8 cellular contexts compared by ENCODE assay signal in the genomic region with DNA sequence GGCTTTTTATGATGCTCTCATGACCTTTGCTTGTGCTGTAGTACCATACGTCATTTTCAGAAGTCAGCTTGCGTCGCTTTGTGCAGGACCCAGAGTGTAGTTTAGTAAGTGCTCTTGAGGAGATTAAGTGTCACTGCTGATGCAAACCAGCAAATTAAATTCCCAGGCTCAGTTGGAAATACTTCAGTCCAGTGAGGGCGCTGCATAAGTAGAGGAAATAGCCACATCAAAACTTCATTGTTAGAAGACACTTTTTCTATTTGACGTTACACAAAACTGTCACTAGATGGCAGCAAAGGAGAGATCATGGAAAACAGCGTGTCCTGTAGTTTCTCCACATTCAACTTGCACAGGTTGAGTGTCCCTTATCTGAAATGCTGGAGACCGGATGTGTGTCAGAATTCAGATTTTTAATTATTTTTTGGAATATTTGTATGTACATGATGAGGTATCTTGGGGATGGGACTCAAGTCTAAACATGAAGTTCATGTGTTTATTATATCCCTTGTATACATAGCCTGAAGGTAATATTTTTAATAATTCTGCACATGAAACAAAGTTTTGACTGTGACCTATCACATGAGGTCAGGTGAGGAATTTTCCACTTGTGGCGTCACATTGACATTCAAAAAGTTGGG. TPM values are rescaled to one million over a fixed set of nuclear protein-coding genes. Genes with fewer than 3 reads are reported as not detected.
DNase-seq lines count a peak whose midpoint lies in the region; ATAC-seq and TF ChIP-seq lines count a peak whose summit lies in the region.

No MANE protein-coding gene starts in this region.

- no peak for TF ChIP-seq POLR2A in sigmoid colon (IDR thresholded peaks at IDR 0.05)

- H3K27me3 ChIP-seq in adipocyte (replicated peaks; ENCODE audit: control insufficient read depth, insufficient read depth, low read length) (no peaks in the 10 kb centered on the region), left ventricle myocardium inferior (ENCODE audit: low read depth) (no peaks in the 10 kb centered on the region), sigmoid colon (no peaks in the 10 kb centered on the region)

- DNase-seq in DMS79 treated with DMSO at 0.1 percent for 48 hours (lab: John Stamatoyannopoulos, UW) (peak; percentile 55), NCI-H524 (lab: John Stamatoyannopoulos, UW) (peak; percentile 64 to 88), adipocyte (ENCODE audit: low read depth) (peak; percentile 95), left ventricle myocardium inferior (no peak), sigmoid colon (peak; percentile 64), occipital lobe (lab: John Stamatoyannopoulos, UW) (no peak)

- H3K36me3 ChIP-seq in adipocyte (ENCODE audit: control insufficient read depth, insufficient read depth, low read length, severe bottlenecking): peaks cover 17% of the 10 kb centered on the region
- peaks cover 19% of the 10 kb centered on the region for H3K36me3 ChIP-seq in left ventricle myocardium inferior
- H3K36me3 ChIP-seq in sigmoid colon: peaks cover 0 to 18% (median 3%) of the 10 kb centered on the region in 4 donors

- ATAC-seq in GM19463 (IDR thresholded peaks at IDR 0.05; ENCODE audit: unreplicated experiment) (peak; percentile 81), HG03521 (IDR thresholded peaks at IDR 0.05; ENCODE audit: unreplicated experiment) (peak; percentile 51)

- TF ChIP-seq EP300 in sigmoid colon (IDR thresholded peaks at IDR 0.05): no peak

- 3 to 15% methylated on average over 8 of the region's 8 CpGs for WGBS in sigmoid colon, 2 donors

- H3K9me3 ChIP-seq in adipocyte (ENCODE audit: control insufficient read depth, low read length) (peaks cover 6% of the 10 kb centered on the region), left ventricle myocardium inferior (replicated peaks) (peaks cover 3% of the 10 kb centered on the region), sigmoid colon (no peaks in the 10 kb centered on the region)

- intact Hi-C loops in left ventricle myocardium inferior (cut with micrococcal nuclease): no loop called here
- intact Hi-C loops in sigmoid colon (cut with DNase I): loop anchor here (5.0 to 10.0 kb wide), 3 partner anchors 456 to 1334 kb away; partner anchors contain the start of gene ZFAND4

- TF ChIP-seq CTCF in left ventricle myocardium inferior (IDR thresholded peaks at IDR 0.05; ENCODE audit: borderline replicate concordance) (peak; percentile 86), sigmoid colon (IDR thresholded peaks at IDR 0.05) (peak in 3 of 4 experiments; percentile 56 to 70 (median 69))

- peak overlapping the region; percentile 22 for H3K27ac ChIP-seq in left ventricle myocardium inferior (replicated peaks)
- peak overlapping the region in 2 of 4 donors; percentile 15 for H3K27ac ChIP-seq in sigmoid colon

- H3K4me3 ChIP-seq in adipocyte (ENCODE audit: low read length) (peak overlapping the region; percentile 30), left ventricle myocardium inferior (no peak overlapping the region), sigmoid colon (no peak overlapping the region)

- H3K9ac ChIP-seq in adipocyte (ENCODE audit: low read length): peak overlapping the region; percentile 26

- H3K4me1 ChIP-seq in adipocyte (ENCODE audit: control insufficient read depth, insufficient read depth, low read length): peaks cover 4% of the 10 kb centered on the region
- peaks cover 29% of the 10 kb centered on the region for H3K4me1 ChIP-seq in left ventricle myocardium inferior
- H3K4me1 ChIP-seq in sigmoid colon: peaks cover 0 to 12% (median 3%) of the 10 kb centered on the region in 4 donors

RNA-seq across cellular contexts. Expression of gene ZNF22, which starts 7.9 kb away (rescaled TPM):
- 14.2 TPM for total RNA-seq in left ventricle myocardium inferior
- total RNA-seq in sigmoid colon: 10 to 100 TPM; 18.3 to 29.9 (median 24.0) TPM
- polyA plus RNA-seq in sigmoid colon: 10 to 100 TPM; 12.9 to 16.8 (median 13.5) TPM
- 48.8 TPM for total RNA-seq in occipital lobe

RNA-seq across cellular contexts. Expression of gene DEPP1, which starts 30.0 kb away (rescaled TPM):
- 27.5 TPM for total RNA-seq in left ventricle myocardium inferior
- total RNA-seq in sigmoid colon: 100 to 1,000 TPM in 1 of 4 donors, 10 to 100 TPM in 3; 47.8 to 294 (median 54.7) TPM
- polyA plus RNA-seq in sigmoid colon: 10 to 100 TPM; 16.0 to 58.3 (median 53.6) TPM
- total RNA-seq in occipital lobe: 3.1 TPM

RNA-seq across cellular contexts. Expression of gene RASSF4, which starts 49.0 kb away (rescaled TPM):
- total RNA-seq in left ventricle myocardium inferior: 103 TPM
- 10 to 100 TPM; 23.2 to 61.7 (median 45.2) TPM for total RNA-seq in sigmoid colon
- polyA plus RNA-seq in sigmoid colon: 10 to 100 TPM in 2 of 3 donors, 1 to 10 TPM in 1; 7.8 to 23.2 (median 13.6) TPM
- total RNA-seq in occipital lobe: 7.2 TPM

Comparison
In these comparisons a context has a peak if more than half of its experiments do, and no peak if none do; other contexts are left out.
1. DNase-seq: peak in DMS79 treated with DMSO at 0.1 percent for 48 hours (single experiment), NCI-H524 (2 of 2), adipocyte (single experiment) and sigmoid colon (single experiment); none in left ventricle myocardium inferior (single experiment) and occipital lobe (single experiment).